ENCODE assay signal across 26 cellular contexts in the genomic region with DNA sequence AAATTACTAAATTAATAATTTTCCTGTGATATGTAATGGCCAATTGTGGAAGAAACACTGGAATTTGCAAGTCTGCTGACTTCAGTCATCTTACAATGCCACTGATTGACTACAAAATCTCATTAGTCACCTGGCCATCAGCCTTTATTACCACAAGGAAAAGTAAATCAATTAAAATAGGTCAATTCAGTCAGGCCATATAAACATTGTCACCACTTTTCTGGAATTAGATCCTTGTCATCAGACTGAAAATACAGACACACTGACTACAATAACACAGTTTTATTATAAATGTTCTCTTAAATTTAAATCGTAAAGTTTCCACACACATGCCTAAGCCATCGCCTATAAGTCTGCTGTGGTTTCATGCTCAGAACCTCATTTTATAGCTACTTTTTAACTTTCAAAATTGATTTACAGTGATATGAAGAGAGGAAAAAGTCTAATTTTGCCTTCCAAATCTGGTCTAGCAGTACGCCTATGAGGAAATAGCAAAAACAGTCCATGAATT. TPM values are rescaled to one million over a fixed set of nuclear protein-coding genes. Genes with fewer than 3 reads are reported as not detected.
"Had no signal": no experiment of that assay in that cellular context is flagged by ENCODE, and none has a peak within 500 bp of the region (broad histone marks: within the 10 kb centered on the region; RNA-seq: fewer than 3 reads in every experiment).

No MANE protein-coding gene starts in this region.

- H3K4me2 ChIP-seq: smooth muscle cell had no signal

- H3K4me3 Mint-ChIP-seq: immature natural killer cell; natural killer cell treated with Interleukin-12 subunit alpha and Interleukin-12 subunit beta and Interleukin-15 and Interleukin-18, amount 100 ng/mL, for 72 hours; stimulated activated memory B cell treated with anti-CD40 and anti-IgM and Interleukin-4, amounts not matched to agents 10 μg/mL and 1 μg/mL and 100 μg/mL, for 72 hours; stimulated activated naive CD8-positive, alpha-beta T cell treated with anti-CD3 and anti-CD28 coated beads, Interleukin-15, amount 100 ng/mL, for 72 hours; type B pancreatic cell had no signal

- H3K27me3 ChIP-seq: ovary, right lobe of liver, tibial nerve, uterus had no signal

- H3K4me3 ChIP-seq: left ventricle myocardium inferior, lung, mucosa of descending colon, ovary, right atrium auricular region, right lobe of liver, smooth muscle cell, tibial nerve, uterus had no signal

- ATAC-seq: left colon; mucosa of descending colon; naive thymus-derived CD4-positive, alpha-beta T cell; natural killer cell treated with Interleukin-12 subunit alpha and Interleukin-12 subunit beta and Interleukin-15 and Interleukin-18, amount 100 ng/mL, for 72 hours; right lobe of liver; stimulated activated memory B cell treated with anti-CD40 and anti-IgM and Interleukin-4, amounts not matched to agents 10 μg/mL and 1 μg/mL and 100 μg/mL, for 72 hours; stimulated activated naive CD8-positive, alpha-beta T cell treated with anti-CD3 and anti-CD28 coated beads, Interleukin-15, amount 100 ng/mL, for 72 hours had no signal

- H3K9me3 Mint-ChIP-seq: immature natural killer cell; natural killer cell treated with Interleukin-12 subunit alpha and Interleukin-12 subunit beta and Interleukin-15 and Interleukin-18, amount 100 ng/mL, for 72 hours; stimulated activated memory B cell treated with anti-CD40 and anti-IgM and Interleukin-4, amounts not matched to agents 10 μg/mL and 1 μg/mL and 100 μg/mL, for 72 hours; stimulated activated naive CD8-positive, alpha-beta T cell treated with anti-CD3 and anti-CD28 coated beads, Interleukin-15, amount 100 ng/mL, for 72 hours; type B pancreatic cell had no signal

- H3K4me1 Mint-ChIP-seq: stimulated activated memory B cell treated with anti-CD40 and anti-IgM and Interleukin-4, amounts not matched to agents 10 μg/mL and 1 μg/mL and 100 μg/mL, for 72 hours; stimulated activated naive CD8-positive, alpha-beta T cell treated with anti-CD3 and anti-CD28 coated beads, Interleukin-15, amount 100 ng/mL, for 72 hours had no signal

- H3K27ac ChIP-seq: left ventricle myocardium inferior, ovary, right atrium auricular region, right lobe of liver, tibial nerve, uterus had no signal

- H3K36me3 ChIP-seq: left ventricle myocardium inferior, ovary, right atrium auricular region, right lobe of liver, tibial nerve, uterus had no signal

- H3K27me3 Mint-ChIP-seq: progenitor cell of endocrine pancreas; stimulated activated memory B cell treated with anti-CD40 and anti-IgM and Interleukin-4, amounts not matched to agents 10 μg/mL and 1 μg/mL and 100 μg/mL, for 72 hours; stimulated activated naive CD8-positive, alpha-beta T cell treated with anti-CD3 and anti-CD28 coated beads, Interleukin-15, amount 100 ng/mL, for 72 hours; type B pancreatic cell had no signal

- DNase-seq: hypothalamus; immature natural killer cell; kidney; left colon; left ventricle myocardium inferior; midbrain; mucosa of descending colon; naive thymus-derived CD4-positive, alpha-beta T cell; ovary; right lobe of liver; stimulated activated CD4-positive, alpha-beta T cell treated with anti-CD3 and anti-CD28 coated beads, Interleukin-1b, Interleukin-23, amount 100 ng/mL, for 48 hours; stimulated activated CD4-positive, alpha-beta T cell treated with anti-CD3 and anti-CD28 coated beads, Interleukin-2, amount 100 ng/mL, for 48 hours; stimulated activated CD4-positive, alpha-beta T cell treated with anti-CD3 and anti-CD28 coated beads, Interleukin-4, amount 100 ng/mL, for 4 hours; stimulated activated CD8-positive, alpha-beta memory T cell treated with anti-CD3 and anti-CD28 coated beads, Interleukin-4, amount 100 ng/mL, for 48 hours; stimulated activated naive CD4-positive, alpha-beta T cell treated with Interleukin-2 at 50 U/mL for 16 hours; stimulated activated naive CD8-positive, alpha-beta T cell treated with anti-CD3 and anti-CD28 coated beads, Interleukin-15, amount 100 ng/mL, for 72 hours; substantia nigra; uterus had no signal

- H3K36me3 Mint-ChIP-seq: immature natural killer cell; natural killer cell treated with Interleukin-12 subunit alpha and Interleukin-12 subunit beta and Interleukin-15 and Interleukin-18, amount 100 ng/mL, for 72 hours; stimulated activated memory B cell treated with anti-CD40 and anti-IgM and Interleukin-4, amounts not matched to agents 10 μg/mL and 1 μg/mL and 100 μg/mL, for 72 hours; type B pancreatic cell had no signal

- H3K4me1 ChIP-seq: left ventricle myocardium inferior, right atrium auricular region, right lobe of liver, tibial nerve, uterus had no signal

- H3K9me3 ChIP-seq: left ventricle myocardium inferior, mucosa of descending colon, ovary, right atrium auricular region, right lobe of liver, tibial nerve, uterus had no signal

RNA-seq across cellular contexts. Expression of gene RTKN2, which starts 54.2 kb away (rescaled TPM):
- total RNA-seq: left ventricle myocardium inferior had no signal
